2 cellular contexts compared by ENCODE assay signal in the genomic region with DNA sequence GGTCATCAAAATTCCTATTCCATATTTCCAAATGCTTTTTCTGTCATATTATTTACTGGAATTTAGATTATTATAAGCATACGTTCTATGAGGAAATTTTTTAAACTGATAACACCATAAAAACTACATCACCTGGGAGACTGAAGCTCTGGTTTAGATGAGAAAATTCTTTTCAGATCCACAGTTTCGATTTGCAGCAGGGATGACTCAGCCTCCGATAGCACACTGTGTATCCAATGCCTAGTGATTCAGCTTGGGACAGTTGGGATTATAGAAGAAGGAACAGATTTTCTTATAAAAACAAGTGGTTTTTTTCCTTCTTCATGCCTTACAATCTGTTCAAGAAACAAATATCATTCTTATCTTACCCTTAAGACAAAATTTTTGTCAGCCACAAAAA.
TF ChIP-seq lines count a peak whose summit lies in the region.

No MANE protein-coding gene starts in this region.

TF ChIP-seq in IMR-90, 13 proteins besides CTCF, POLR2A, EP300 and RAD21 (continued from another document):
- no peak for TF ChIP-seq RCOR1 (IDR thresholded peaks at IDR 0.05; ENCODE audit: insufficient replicate concordance, low read length)
- TF ChIP-seq FOS (IDR thresholded peaks at IDR 0.05; ENCODE audit: low read depth, low read length): peak; percentile 60
- no peak for TF ChIP-seq BHLHE40 (IDR thresholded peaks at IDR 0.05; ENCODE audit: low read depth, low read length)
- TF ChIP-seq, protein P1, sequence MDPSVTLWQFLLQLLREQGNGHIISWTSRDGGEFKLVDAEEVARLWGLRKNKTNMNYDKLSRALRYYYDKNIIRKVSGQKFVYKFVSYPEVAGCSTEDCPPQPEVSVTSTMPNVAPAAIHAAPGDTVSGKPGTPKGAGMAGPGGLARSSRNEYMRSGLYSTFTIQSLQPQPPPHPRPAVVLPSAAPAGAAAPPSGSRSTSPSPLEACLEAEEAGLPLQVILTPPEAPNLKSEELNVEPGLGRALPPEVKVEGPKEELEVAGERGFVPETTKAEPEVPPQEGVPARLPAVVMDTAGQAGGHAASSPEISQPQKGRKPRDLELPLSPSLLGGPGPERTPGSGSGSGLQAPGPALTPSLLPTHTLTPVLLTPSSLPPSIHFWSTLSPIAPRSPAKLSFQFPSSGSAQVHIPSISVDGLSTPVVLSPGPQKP (IDR thresholded peaks at IDR 0.05; ENCODE audit: borderline replicate concordance, low read depth, low read length): no peak
- no peak for TF ChIP-seq CHD1 (IDR thresholded peaks at IDR 0.05; ENCODE audit: low read depth, low read length)

TF ChIP-seq in HepG2, 621 proteins besides CTCF, POLR2A, EP300 and RAD21:
- TF ChIP-seq, protein P2, sequence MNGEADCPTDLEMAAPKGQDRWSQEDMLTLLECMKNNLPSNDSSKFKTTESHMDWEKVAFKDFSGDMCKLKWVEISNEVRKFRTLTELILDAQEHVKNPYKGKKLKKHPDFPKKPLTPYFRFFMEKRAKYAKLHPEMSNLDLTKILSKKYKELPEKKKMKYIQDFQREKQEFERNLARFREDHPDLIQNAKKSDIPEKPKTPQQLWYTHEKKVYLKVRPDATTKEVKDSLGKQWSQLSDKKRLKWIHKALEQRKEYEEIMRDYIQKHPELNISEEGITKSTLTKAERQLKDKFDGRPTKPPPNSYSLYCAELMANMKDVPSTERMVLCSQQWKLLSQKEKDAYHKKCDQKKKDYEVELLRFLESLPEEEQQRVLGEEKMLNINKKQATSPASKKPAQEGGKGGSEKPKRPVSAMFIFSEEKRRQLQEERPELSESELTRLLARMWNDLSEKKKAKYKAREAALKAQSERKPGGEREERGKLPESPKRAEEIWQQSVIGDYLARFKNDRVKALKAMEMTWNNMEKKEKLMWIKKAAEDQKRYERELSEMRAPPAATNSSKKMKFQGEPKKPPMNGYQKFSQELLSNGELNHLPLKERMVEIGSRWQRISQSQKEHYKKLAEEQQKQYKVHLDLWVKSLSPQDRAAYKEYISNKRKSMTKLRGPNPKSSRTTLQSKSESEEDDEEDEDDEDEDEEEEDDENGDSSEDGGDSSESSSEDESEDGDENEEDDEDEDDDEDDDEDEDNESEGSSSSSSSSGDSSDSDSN (CRISPR knock-in tag; IDR thresholded peaks at IDR 0.05): no peak
- peak; percentile 32; the same call in 1 of the 2 replicates for TF ChIP-seq FOSL2 (CRISPR knock-in tag; IDR thresholded peaks at IDR 0.05)
